In genomic region chr5:147483961-147484707, GRCh38 we compare ENCODE assay signal across 1 cellular context.
TF ChIP-seq lines count a peak whose summit lies in the region.

No MANE protein-coding gene starts in this region.

TF ChIP-seq in SK-N-SH, 30 proteins besides CTCF, POLR2A, EP300 and RAD21 (continued from another document):
- no peak for TF ChIP-seq YY1 (IDR thresholded peaks at IDR 0.05; ENCODE audit: low read depth)
- peak; percentile 98 for TF ChIP-seq TCF12 (IDR thresholded peaks at IDR 0.05)
- TF ChIP-seq, protein P1, sequence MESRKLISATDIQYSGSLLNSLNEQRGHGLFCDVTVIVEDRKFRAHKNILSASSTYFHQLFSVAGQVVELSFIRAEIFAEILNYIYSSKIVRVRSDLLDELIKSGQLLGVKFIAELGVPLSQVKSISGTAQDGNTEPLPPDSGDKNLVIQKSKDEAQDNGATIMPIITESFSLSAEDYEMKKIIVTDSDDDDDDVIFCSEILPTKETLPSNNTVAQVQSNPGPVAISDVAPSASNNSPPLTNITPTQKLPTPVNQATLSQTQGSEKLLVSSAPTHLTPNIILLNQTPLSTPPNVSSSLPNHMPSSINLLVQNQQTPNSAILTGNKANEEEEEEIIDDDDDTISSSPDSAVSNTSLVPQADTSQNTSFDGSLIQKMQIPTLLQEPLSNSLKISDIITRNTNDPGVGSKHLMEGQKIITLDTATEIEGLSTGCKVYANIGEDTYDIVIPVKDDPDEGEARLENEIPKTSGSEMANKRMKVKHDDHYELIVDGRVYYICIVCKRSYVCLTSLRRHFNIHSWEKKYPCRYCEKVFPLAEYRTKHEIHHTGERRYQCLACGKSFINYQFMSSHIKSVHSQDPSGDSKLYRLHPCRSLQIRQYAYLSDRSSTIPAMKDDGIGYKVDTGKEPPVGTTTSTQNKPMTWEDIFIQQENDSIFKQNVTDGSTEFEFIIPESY (IDR thresholded peaks at IDR 0.05; ENCODE audit: borderline replicate concordance, low read depth): 0 out of 2 replicates have a peak, but pooled peaks have one; percentile 59
- peak; percentile 54; the same call in 1 of the 2 replicates for TF ChIP-seq MAX (IDR thresholded peaks at IDR 0.05; ENCODE audit: low read depth)
- TF ChIP-seq TAF1 (IDR thresholded peaks at IDR 0.05; ENCODE audit: borderline replicate concordance, low read depth, low read length): peak; percentile 50; the same call in 1 of the 2 replicates
- no peak for TF ChIP-seq RFX5 (IDR thresholded peaks at IDR 0.05; ENCODE audit: low read length)
- TF ChIP-seq NFIC (IDR thresholded peaks at IDR 0.05; ENCODE audit: borderline replicate concordance): peak; percentile 95
- TF ChIP-seq SIN3A (IDR thresholded peaks at IDR 0.05; ENCODE audit: borderline replicate concordance, low read depth, low read length): peak; percentile 91
